ENCODE assay signal across 8 cellular contexts in the genomic region with DNA sequence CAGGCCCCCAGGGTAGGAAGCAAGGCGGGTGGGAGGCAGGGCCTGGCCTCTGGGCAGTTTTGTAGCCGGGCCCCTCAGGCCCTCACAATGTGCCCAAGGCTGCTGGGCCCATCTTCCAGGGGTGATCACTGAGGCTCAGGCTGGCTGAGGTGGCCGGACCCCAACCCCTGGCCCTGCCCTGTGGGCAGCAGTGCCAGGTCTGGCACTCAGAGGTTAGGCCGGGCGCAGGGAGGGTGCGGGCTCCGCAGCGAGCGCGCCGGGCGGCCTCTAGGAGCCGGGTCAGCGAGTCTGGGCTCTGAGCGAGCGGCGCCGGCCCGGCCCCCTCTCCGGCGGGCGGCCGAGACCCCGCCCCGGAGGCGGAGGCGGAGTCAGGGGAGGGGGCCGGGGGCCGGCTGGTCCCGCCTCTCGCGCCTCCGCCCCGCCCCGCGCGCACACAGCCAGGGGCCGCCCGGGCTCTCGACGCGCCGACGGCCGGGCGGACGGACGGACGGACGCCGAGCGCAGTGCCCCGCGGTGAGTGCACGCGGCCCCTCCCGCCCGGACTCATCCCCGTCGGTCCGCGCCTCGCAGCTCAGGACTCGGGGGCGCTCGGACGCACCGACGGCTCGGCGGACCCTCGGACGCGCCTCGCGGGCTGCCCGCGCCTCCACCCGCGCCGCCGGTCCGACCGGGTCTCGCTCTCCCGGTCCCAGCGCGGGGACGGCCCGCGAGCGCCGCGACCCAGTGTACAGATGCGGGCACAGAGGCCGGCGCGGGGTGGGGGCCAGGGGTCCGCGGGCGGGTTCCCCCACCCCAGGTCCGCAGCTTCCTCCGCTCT. TPM values are rescaled to one million over a fixed set of nuclear protein-coding genes. Genes with fewer than 3 reads are reported as not detected.
DNase-seq lines count a peak whose midpoint lies in the region; ATAC-seq lines count a peak whose summit lies in the region.

A gene (plus strand): TSS at position 430 of the 817 bp plus-strand sequence. CDS start 21,231 bp downstream, outside the sequence.

- H3K36me3 ChIP-seq in SJSA1 (no peaks in the 10 kb centered on the region), esophagus (ENCODE audit: control insufficient read depth in 2 of 2, insufficient read depth in 2 of 2, low read length in 1 of 2) (no peaks in the 10 kb centered on the region)

- H3K4me1 Mint-ChIP-seq in naive B cell: peaks cover 38 to 61% (median 53%) of the 10 kb centered on the region in 3 donors

- H3K27me3 ChIP-seq in SJSA1 (replicated peaks): no peaks in the 10 kb centered on the region
- no peaks in the 10 kb centered on the region for H3K27me3 ChIP-seq in esophagus (ENCODE audit: control insufficient read depth in 1 of 2, insufficient read depth in 2 of 2, low read length in 2 of 2)

- no peak within 1 kb of the TSS for H3K27ac ChIP-seq in SJSA1
- peak within 1 kb of the TSS; percentile 4 to 28 for H3K27ac ChIP-seq in esophagus (ENCODE audit: low read depth in 2 of 2, low read length in 1 of 2)

- H3K9me3 ChIP-seq in SJSA1 (replicated peaks) (no peaks in the 10 kb centered on the region), esophagus (ENCODE audit: control insufficient read depth in 2 of 2, insufficient read depth in 1 of 2, low read depth in 1 of 2, low read length in 1 of 2) (no peaks in the 10 kb centered on the region)

- peak; percentile 79 for DNase-seq in EH (ENCODE audit: low read depth)
- peak in 1 of 2 experiments; percentile 14 for DNase-seq in SJSA1 (ENCODE audit: low read depth in 1 of 2, low spot score in 2 of 2)
- peak; percentile 60 for DNase-seq in naive B cell

- ATAC-seq in naive B cell (ENCODE audit: low read depth in 2 of 2): peak; percentile 55 to 61
- ATAC-seq in GM21447 (IDR thresholded peaks at IDR 0.05; ENCODE audit: unreplicated experiment): no peak
- ATAC-seq in HG03280 (IDR thresholded peaks at IDR 0.05; ENCODE audit: unreplicated experiment): no peak
- ATAC-seq in GM19328 (IDR thresholded peaks at IDR 0.05; ENCODE audit: unreplicated experiment): no peak
- no peak for ATAC-seq in GM18858 (IDR thresholded peaks at IDR 0.05; ENCODE audit: unreplicated experiment)

- H3K27me3 Mint-ChIP-seq in naive B cell: peaks cover 4 to 37% (median 17%) of the 10 kb centered on the region in 3 donors

- H3K4me3 ChIP-seq in SJSA1 (peak within 1 kb of the TSS; percentile 19), esophagus (ENCODE audit: low read depth in 1 of 2, low read length in 2 of 2) (peak within 1 kb of the TSS; percentile 30 to 34)

- peak within 1 kb of the TSS; percentile 49 to 95 (median 81) for H3K27ac Mint-ChIP-seq in naive B cell

- H3K36me3 Mint-ChIP-seq in naive B cell: no peaks in the 10 kb centered on the region

- H3K4me3 Mint-ChIP-seq in naive B cell: peak within 1 kb of the TSS; percentile 77 to 92 (median 86)

- H3K9me3 Mint-ChIP-seq in naive B cell: no peaks in the 10 kb centered on the region

- H3K4me1 ChIP-seq in SJSA1 (replicated peaks): peaks cover 37% of the 10 kb centered on the region
- peaks cover 4 to 14% of the 10 kb centered on the region in 2 donors for H3K4me1 ChIP-seq in esophagus (ENCODE audit: control insufficient read depth in 2 of 2, insufficient read depth in 2 of 2, low read length in 1 of 2)

- WGBS in esophagus, 2 donors: 7 to 8% methylated on average over 35 to 103 of the region's 103 CpGs

RNA-seq across cellular contexts. Expression of the gene that starts here (rescaled TPM):
- 7.4 and 8.5 TPM in 2 replicates for total RNA-seq in SJSA1 (2014; rRNA removed; shearing (Covaris generic))
- polyA plus RNA-seq in esophagus: 1 to 10 TPM; 2.7 to 6.0 TPM
- polyA plus RNA-seq in naive B cell (ENCODE audit: low read depth in 6 of 6): 10 to 100 TPM in 2 of 6 donors, 1 to 10 TPM in 4; 4.8 to 17.8 (median 8.0) TPM

Comparison
In these comparisons a context has a peak if more than half of its experiments do, and no peak if none do; other contexts are left out.
1. ATAC-seq: peak in naive B cell (2 of 2); none in GM21447 (single experiment), HG03280 (single experiment), GM19328 (single experiment) and GM18858 (single experiment).